ENCODE assay signal across 9 cellular contexts in the genomic region with DNA sequence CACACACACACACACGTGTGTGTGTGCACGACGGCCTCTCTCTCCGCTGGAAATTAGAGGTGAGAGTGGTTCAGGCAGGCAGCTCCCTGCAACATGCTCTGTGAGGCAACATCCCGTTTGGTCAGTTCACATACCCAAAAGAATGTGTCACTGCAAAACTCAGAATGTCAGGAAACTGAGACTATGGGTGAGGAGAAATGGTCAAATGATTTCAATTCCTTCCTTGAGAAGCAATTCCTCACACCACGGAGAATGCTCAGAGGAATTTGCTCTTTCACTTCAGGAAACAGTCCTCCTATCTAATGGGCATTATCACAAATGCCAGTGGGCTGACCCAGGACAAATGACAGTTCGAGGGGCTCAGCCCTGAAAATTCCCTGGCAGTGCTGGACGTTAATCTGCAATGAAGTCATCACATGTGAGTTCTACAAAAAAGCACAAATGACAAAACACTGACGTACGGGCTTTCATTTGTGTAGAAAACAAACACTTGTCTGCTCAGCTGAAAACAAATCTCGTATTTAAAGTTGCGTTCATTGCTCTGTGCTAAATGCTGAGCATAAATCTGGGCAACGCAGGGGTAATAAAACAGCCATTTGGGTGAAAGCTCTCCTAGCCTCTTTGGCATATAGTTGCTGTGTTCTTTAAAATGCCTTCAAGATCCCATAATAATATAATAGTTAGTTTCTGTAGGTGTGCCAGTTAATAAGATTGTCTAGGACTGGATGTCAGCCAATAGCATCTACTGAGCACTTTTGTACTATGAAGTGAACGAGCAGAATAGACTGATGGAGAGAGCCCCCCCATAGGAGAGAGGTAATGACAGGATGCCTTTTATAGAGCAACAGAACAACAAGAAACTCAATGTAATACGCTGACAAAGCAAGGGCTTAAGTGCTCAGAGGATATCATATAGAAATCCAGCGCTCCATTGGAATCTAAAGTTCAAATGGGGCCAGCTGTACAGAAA. TPM values are rescaled to one million over a fixed set of nuclear protein-coding genes. Genes with fewer than 3 reads are reported as not detected.
DNase-seq lines count a peak whose midpoint lies in the region; ATAC-seq and TF ChIP-seq lines count a peak whose summit lies in the region.
"Had no signal": no experiment of that assay in that cellular context is flagged by ENCODE, and none has a peak within 500 bp of the region (broad histone marks: within the 10 kb centered on the region; RNA-seq: fewer than 3 reads in every experiment).

No MANE protein-coding gene starts in this region.

- no peaks in the 10 kb centered on the region for H3K36me3 ChIP-seq in RWPE2 (ENCODE audit: low read depth)
- H3K36me3 ChIP-seq: cardiac muscle cell had no signal

- ATAC-seq in RWPE2 (ENCODE audit: low read depth) (peak; percentile 70), sciatic nerve (peak; percentile 33), HG03039 (IDR thresholded peaks at IDR 0.05; ENCODE audit: unreplicated experiment) (no peak)
- ATAC-seq in stimulated activated memory B cell treated with anti-CD40 and anti-IgM and Interleukin-4, amounts not matched to agents 10 μg/mL and 1 μg/mL and 100 μg/mL, for 72 hours: no peak

- no peak overlapping the region for H3K4me3 ChIP-seq in RWPE2 (ENCODE audit: severe bottlenecking)
- peak overlapping the region; percentile 40 for H3K4me3 ChIP-seq in fibroblast of the aortic adventitia (ENCODE audit: low read depth, low read length)
- H3K4me3 ChIP-seq: cardiac muscle cell had no signal

- no peaks in the 10 kb centered on the region for H3K9me3 ChIP-seq in RWPE2 (ENCODE audit: severe bottlenecking)

- H3K4me1 ChIP-seq in RWPE2 (ENCODE audit: insufficient read depth, poor library complexity, severe bottlenecking): peaks cover 12% of the 10 kb centered on the region

- intact Hi-C loops in sciatic nerve (cut with DNase I): no loop called here

- TF ChIP-seq CTCF in RWPE2 (IDR thresholded peaks at IDR 0.05; ENCODE audit: poor library complexity, severe bottlenecking) (no peak), fibroblast of the aortic adventitia (IDR thresholded peaks at IDR 0.05; ENCODE audit: insufficient read depth, low read length) (no peak)

- no peak overlapping the region for H3K4me3 Mint-ChIP-seq in stimulated activated memory B cell treated with anti-CD40 and anti-IgM and Interleukin-4, amounts not matched to agents 10 μg/mL and 1 μg/mL and 100 μg/mL, for 72 hours

- H3K27me3 ChIP-seq in RWPE2 (ENCODE audit: insufficient read depth, poor library complexity, severe bottlenecking): no peaks in the 10 kb centered on the region

- no peak overlapping the region for H3K27ac Mint-ChIP-seq in stimulated activated memory B cell treated with anti-CD40 and anti-IgM and Interleukin-4, amounts not matched to agents 10 μg/mL and 1 μg/mL and 100 μg/mL, for 72 hours

- no peaks in the 10 kb centered on the region for H3K36me3 Mint-ChIP-seq in stimulated activated memory B cell treated with anti-CD40 and anti-IgM and Interleukin-4, amounts not matched to agents 10 μg/mL and 1 μg/mL and 100 μg/mL, for 72 hours

- DNase-seq in GM04504 (ENCODE audit: low read depth): peak; percentile 83
- no peak for DNase-seq in RWPE2 (ENCODE audit: low spot score)
- peak; percentile 93 for DNase-seq in fibroblast of the aortic adventitia (ENCODE audit: low read depth)
- DNase-seq in sciatic nerve (ENCODE audit: low spot score): no peak
- DNase-seq in SW480 (ENCODE audit: low spot score): no peak
- no peak for DNase-seq in activated CD4-positive, CD25-positive, alpha-beta regulatory T cell (lab: John Stamatoyannopoulos, UW)

- peak overlapping the region; percentile 8 for H3K27ac ChIP-seq in RWPE2 (ENCODE audit: poor library complexity, severe bottlenecking)
- H3K27ac ChIP-seq: cardiac muscle cell had no signal

- H3K27me3 Mint-ChIP-seq in stimulated activated memory B cell treated with anti-CD40 and anti-IgM and Interleukin-4, amounts not matched to agents 10 μg/mL and 1 μg/mL and 100 μg/mL, for 72 hours: peaks cover 41% of the 10 kb centered on the region

- peaks cover 5% of the 10 kb centered on the region for H3K4me1 Mint-ChIP-seq in stimulated activated memory B cell treated with anti-CD40 and anti-IgM and Interleukin-4, amounts not matched to agents 10 μg/mL and 1 μg/mL and 100 μg/mL, for 72 hours

- H3K9me3 Mint-ChIP-seq in stimulated activated memory B cell treated with anti-CD40 and anti-IgM and Interleukin-4, amounts not matched to agents 10 μg/mL and 1 μg/mL and 100 μg/mL, for 72 hours: no peaks in the 10 kb centered on the region

RNA-seq across cellular contexts. Expression of gene LATS2, which starts 18.7 kb away (rescaled TPM):
- total RNA-seq in fibroblast of the aortic adventitia (ENCODE audit: low replicate concordance): 19.3 and 24.5 TPM in 2 replicates
- 59.1 TPM for total RNA-seq in sciatic nerve

RNA-seq across cellular contexts. Expression of gene SAP18, which starts 59.9 kb away (rescaled TPM):
- 52.9 and 54.9 TPM in 2 replicates for total RNA-seq in fibroblast of the aortic adventitia (ENCODE audit: low replicate concordance)
- total RNA-seq in sciatic nerve: 183 TPM

Comparison
In these comparisons a context has a peak if more than half of its experiments do, and no peak if none do; other contexts are left out.
1. DNase-seq: peak in GM04504 (single experiment) and fibroblast of the aortic adventitia (single experiment); none in RWPE2 (single experiment), sciatic nerve (single experiment), SW480 (single experiment) and activated CD4-positive, CD25-positive, alpha-beta regulatory T cell (0 of 4).
2. ATAC-seq: peak in RWPE2 (single experiment) and sciatic nerve (single experiment); none in HG03039 (single experiment) and stimulated activated memory B cell treated with anti-CD40 and anti-IgM and Interleukin-4, amounts not matched to agents 10 μg/mL and 1 μg/mL and 100 μg/mL, for 72 hours (single experiment).